In the genomic region with DNA sequence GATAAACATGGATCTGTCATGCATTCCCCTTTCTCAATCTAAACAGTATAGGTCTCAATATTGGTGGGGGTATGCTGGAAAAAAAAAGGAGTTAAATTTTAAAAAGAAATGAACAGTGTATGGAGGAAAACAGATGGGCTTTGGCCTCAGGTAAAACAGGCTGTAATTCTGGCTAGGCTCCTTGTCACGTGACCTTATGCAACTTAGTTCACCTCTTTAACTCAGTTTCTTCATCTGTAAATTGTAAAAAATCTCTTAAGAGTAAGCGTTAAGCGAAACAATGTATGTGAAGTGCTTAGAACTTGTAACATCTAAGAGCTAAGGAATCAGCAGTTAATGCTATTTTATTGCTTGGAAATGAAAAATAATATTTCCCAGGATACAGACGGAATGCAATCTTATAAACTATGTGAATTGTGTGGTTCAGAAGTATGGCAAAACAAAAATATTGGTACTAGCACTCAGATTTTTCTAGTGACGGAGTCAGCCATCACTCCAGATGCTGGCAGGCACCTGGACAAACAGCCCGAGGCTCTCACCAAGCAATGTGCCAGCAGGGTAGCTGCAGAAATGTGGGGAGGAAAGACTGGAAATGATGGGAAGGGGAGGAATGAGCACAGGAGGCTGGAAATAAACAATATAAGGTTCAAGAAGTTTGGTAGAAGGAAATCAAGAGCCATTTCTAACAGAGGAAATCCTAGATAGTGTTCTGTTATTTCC, we compare ENCODE assay signal across 1 cellular context.
TF ChIP-seq lines count a peak whose summit lies in the region.

No MANE protein-coding gene starts in this region.

TF ChIP-seq in SK-N-SH treated with all-trans-retinoic acid at 6 μM for 48 hours, 23 proteins besides CTCF, POLR2A, EP300 and RAD21 (continued from another document):
- TF ChIP-seq, protein P1, sequence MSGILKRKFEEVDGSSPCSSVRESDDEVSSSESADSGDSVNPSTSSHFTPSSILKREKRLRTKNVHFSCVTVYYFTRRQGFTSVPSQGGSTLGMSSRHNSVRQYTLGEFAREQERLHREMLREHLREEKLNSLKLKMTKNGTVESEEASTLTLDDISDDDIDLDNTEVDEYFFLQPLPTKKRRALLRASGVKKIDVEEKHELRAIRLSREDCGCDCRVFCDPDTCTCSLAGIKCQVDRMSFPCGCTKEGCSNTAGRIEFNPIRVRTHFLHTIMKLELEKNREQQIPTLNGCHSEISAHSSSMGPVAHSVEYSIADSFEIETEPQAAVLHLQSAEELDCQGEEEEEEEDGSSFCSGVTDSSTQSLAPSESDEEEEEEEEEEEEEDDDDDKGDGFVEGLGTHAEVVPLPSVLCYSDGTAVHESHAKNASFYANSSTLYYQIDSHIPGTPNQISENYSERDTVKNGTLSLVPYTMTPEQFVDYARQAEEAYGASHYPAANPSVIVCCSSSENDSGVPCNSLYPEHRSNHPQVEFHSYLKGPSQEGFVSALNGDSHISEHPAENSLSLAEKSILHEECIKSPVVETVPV (CRISPR knock-in tag; IDR thresholded peaks at IDR 0.05): no peak
- TF ChIP-seq TOX (CRISPR knock-in tag; IDR thresholded peaks at IDR 0.05; ENCODE audit: borderline replicate concordance) (no peak), ISL1 (CRISPR knock-in tag; IDR thresholded peaks at IDR 0.05) (no peak), CSDC2 (CRISPR knock-in tag; IDR thresholded peaks at IDR 0.05) (no peak), ZNF565 (CRISPR knock-in tag; conservative IDR thresholded peaks at IDR 0.05; ENCODE audit: low read depth) (no peak), ZNF70 (CRISPR knock-in tag; IDR thresholded peaks at IDR 0.05) (no peak)
